ENCODE assay signal across 8 cellular contexts in the genomic region with DNA sequence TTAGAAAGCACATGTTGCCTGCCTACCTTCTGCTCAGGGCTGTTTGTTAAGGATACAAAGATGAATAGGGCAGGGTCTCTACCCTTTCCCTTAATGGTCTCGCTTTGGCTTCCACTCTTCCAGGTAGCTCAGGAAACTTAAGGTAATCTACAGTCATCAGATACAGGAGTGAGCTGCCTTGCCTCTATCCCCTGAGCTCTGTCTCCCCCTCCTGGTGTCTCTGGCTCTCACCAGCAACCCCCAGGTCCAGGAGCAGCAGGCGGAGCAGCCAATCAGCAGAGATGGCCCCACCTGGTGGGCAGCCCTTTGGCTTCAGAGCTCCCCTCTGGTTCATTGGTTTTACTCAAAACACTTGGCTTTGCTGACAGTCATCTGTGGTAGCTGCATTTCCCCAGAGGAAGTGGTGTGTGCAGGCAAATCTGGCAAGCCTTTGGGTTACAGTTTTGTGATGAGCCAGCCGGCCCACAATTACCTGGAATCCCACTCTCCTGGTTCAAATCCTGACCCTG. TPM values are rescaled to one million over a fixed set of nuclear protein-coding genes. Genes with fewer than 3 reads are reported as not detected.
DNase-seq lines count a peak whose midpoint lies in the region; ATAC-seq and TF ChIP-seq lines count a peak whose summit lies in the region.

No MANE protein-coding gene starts in this region.

- DNase-seq in ELF-1 (ENCODE audit: low read depth, low spot score) (peak; percentile 97), GM23338 (ENCODE audit: low spot score) (peak; percentile 97), Karpas-422 (peak; percentile 98), RPMI7951 (ENCODE audit: low read depth) (peak; percentile 74), activated T-helper 1 cell treated with Interleukin-2 at 50 U/mL for 16 hours (ENCODE audit: low read depth) (peak; percentile 62), fibroblast of the aortic adventitia (ENCODE audit: low read depth) (peak; percentile 70), non-pigmented ciliary epithelial cell (ENCODE audit: low read depth) (peak; percentile 48), superior temporal gyrus (ENCODE audit: extremely low spot score) (peak; percentile 79)

- no peaks in the 10 kb centered on the region for H3K9me3 ChIP-seq in Karpas-422 (ENCODE audit: low read length)

- H3K79me2 ChIP-seq in GM23338 (replicated peaks; ENCODE audit: insufficient read depth): no peaks in the 10 kb centered on the region
- no peaks in the 10 kb centered on the region for H3K79me2 ChIP-seq in Karpas-422 (ENCODE audit: low read length)

- H2AFZ ChIP-seq in GM23338 (no peak overlapping the region; the same call in 1 of the 2 replicates), Karpas-422 (ENCODE audit: low read length) (no peak overlapping the region)

- H3K9ac ChIP-seq in Karpas-422 (ENCODE audit: low read length): no peak overlapping the region

- no peak overlapping the region for H3K4me3 ChIP-seq in GM23338
- no peak overlapping the region for H3K4me3 ChIP-seq in Karpas-422 (ENCODE audit: low read length)
- no peak overlapping the region for H3K4me3 ChIP-seq in fibroblast of the aortic adventitia (ENCODE audit: low read depth, low read length)

- H3K27ac Mint-ChIP-seq in GM23338: no peak overlapping the region

- ATAC-seq in GM23338: peak; percentile 97

- H4K20me1 ChIP-seq in GM23338 (replicated peaks; ENCODE audit: insufficient read depth): no peaks in the 10 kb centered on the region
- H4K20me1 ChIP-seq in Karpas-422 (ENCODE audit: insufficient read depth, low read depth, low read length): no peaks in the 10 kb centered on the region

- peaks cover 5% of the 10 kb centered on the region for H3K27me3 Mint-ChIP-seq in GM23338 (ENCODE audit: insufficient read depth, low read depth, poor library complexity)

- no peaks in the 10 kb centered on the region for H3K9me3 Mint-ChIP-seq in GM23338

- H3K27ac ChIP-seq in GM23338 (ENCODE audit: low read depth): no peak overlapping the region
- no peak overlapping the region for H3K27ac ChIP-seq in Karpas-422 (ENCODE audit: low read length)

- TF ChIP-seq CTCF in GM23338 (conservative IDR thresholded peaks at IDR 0.05; ENCODE audit: low read depth in 2 of 2) (peak; percentile 97 to 100), fibroblast of the aortic adventitia (IDR thresholded peaks at IDR 0.05; ENCODE audit: insufficient read depth, low read length) (peak; percentile 89)

- H3K4me3 Mint-ChIP-seq in GM23338: no peak overlapping the region

- no peaks in the 10 kb centered on the region for H3K36me3 ChIP-seq in GM23338 (ENCODE audit: insufficient read depth)
- H3K36me3 ChIP-seq in Karpas-422 (ENCODE audit: insufficient read depth, low read length): no peaks in the 10 kb centered on the region

- H3K4me2 ChIP-seq in GM23338: no peak overlapping the region
- peak overlapping the region; percentile 48 for H3K4me2 ChIP-seq in Karpas-422 (ENCODE audit: low read depth, low read length, poor library complexity, severe bottlenecking)

- H3F3A ChIP-seq in GM23338 (replicated peaks; ENCODE audit: low read depth): no peaks in the 10 kb centered on the region

- H3K36me3 Mint-ChIP-seq in GM23338 (ENCODE audit: low read depth): no peaks in the 10 kb centered on the region

- H3K27me3 ChIP-seq in GM23338 (ENCODE audit: insufficient read depth): no peaks in the 10 kb centered on the region
- no peaks in the 10 kb centered on the region for H3K27me3 ChIP-seq in Karpas-422 (ENCODE audit: low read length)

- peaks cover 6% of the 10 kb centered on the region for H3K4me1 Mint-ChIP-seq in GM23338

- H3K4me1 ChIP-seq in GM23338 (ENCODE audit: insufficient read depth) (no peaks in the 10 kb centered on the region), Karpas-422 (ENCODE audit: low read length) (peaks cover 27% of the 10 kb centered on the region)

- H3K9me2 ChIP-seq in GM23338 (ENCODE audit: insufficient read depth) (no peaks in the 10 kb centered on the region), Karpas-422 (replicated peaks; ENCODE audit: insufficient read depth, low read length) (no peaks in the 10 kb centered on the region)

TF ChIP-seq in GM23338, 12 proteins besides CTCF, POLR2A, EP300 and RAD21 (continues in another document):
- TF ChIP-seq ZNF331 (CRISPR knock-in tag; IDR thresholded peaks at IDR 0.05; ENCODE audit: low read depth): no peak
- TF ChIP-seq POLR2AphosphoS5 (IDR thresholded peaks at IDR 0.05; ENCODE audit: low read depth): no peak
- TF ChIP-seq, protein P1, sequence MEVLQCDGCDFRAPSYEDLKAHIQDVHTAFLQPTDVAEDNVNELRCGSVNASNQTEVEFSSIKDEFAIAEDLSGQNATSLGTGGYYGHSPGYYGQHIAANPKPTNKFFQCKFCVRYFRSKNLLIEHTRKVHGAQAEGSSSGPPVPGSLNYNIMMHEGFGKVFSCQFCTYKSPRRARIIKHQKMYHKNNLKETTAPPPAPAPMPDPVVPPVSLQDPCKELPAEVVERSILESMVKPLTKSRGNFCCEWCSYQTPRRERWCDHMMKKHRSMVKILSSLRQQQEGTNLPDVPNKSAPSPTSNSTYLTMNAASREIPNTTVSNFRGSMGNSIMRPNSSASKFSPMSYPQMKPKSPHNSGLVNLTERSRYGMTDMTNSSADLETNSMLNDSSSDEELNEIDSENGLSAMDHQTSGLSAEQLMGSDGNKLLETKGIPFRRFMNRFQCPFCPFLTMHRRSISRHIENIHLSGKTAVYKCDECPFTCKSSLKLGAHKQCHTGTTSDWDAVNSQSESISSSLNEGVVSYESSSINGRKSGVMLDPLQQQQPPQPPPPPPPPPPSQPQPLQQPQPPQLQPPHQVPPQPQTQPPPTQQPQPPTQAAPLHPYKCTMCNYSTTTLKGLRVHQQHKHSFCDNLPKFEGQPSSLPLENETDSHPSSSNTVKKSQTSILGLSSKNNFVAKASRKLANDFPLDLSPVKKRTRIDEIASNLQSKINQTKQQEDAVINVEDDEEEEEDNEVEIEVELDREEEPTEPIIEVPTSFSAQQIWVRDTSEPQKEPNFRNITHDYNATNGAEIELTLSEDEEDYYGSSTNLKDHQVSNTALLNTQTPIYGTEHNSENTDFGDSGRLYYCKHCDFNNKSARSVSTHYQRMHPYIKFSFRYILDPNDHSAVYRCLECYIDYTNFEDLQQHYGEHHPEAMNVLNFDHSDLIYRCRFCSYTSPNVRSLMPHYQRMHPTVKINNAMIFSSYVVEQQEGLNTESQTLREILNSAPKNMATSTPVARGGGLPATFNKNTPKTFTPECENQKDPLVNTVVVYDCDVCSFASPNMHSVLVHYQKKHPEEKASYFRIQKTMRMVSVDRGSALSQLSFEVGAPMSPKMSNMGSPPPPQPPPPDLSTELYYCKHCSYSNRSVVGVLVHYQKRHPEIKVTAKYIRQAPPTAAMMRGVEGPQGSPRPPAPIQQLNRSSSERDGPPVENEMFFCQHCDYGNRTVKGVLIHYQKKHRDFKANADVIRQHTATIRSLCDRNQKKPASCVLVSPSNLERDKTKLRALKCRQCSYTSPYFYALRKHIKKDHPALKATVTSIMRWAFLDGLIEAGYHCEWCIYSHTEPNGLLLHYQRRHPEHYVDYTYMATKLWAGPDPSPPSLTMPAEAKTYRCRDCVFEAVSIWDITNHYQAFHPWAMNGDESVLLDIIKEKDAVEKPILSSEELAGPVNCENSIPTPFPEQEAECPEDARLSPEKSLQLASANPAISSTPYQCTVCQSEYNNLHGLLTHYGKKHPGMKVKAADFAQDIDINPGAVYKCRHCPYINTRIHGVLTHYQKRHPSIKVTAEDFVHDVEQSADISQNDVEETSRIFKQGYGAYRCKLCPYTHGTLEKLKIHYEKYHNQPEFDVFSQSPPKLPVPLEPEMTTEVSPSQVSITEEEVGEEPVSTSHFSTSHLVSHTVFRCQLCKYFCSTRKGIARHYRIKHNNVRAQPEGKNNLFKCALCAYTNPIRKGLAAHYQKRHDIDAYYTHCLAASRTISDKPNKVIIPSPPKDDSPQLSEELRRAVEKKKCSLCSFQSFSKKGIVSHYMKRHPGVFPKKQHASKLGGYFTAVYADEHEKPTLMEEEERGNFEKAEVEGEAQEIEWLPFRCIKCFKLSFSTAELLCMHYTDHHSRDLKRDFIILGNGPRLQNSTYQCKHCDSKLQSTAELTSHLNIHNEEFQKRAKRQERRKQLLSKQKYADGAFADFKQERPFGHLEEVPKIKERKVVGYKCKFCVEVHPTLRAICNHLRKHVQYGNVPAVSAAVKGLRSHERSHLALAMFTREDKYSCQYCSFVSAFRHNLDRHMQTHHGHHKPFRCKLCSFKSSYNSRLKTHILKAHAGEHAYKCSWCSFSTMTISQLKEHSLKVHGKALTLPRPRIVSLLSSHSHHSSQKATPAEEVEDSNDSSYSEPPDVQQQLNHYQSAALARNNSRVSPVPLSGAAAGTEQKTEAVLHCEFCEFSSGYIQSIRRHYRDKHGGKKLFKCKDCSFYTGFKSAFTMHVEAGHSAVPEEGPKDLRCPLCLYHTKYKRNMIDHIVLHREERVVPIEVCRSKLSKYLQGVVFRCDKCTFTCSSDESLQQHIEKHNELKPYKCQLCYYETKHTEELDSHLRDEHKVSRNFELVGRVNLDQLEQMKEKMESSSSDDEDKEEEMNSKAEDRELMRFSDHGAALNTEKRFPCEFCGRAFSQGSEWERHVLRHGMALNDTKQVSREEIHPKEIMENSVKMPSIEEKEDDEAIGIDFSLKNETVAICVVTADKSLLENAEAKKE (CRISPR knock-in tag; IDR thresholded peaks at IDR 0.05): no peak
- no peak for TF ChIP-seq EZH2 (IDR thresholded peaks at IDR 0.05; ENCODE audit: low read depth, unreplicated experiment)
- TF ChIP-seq, protein P2, sequence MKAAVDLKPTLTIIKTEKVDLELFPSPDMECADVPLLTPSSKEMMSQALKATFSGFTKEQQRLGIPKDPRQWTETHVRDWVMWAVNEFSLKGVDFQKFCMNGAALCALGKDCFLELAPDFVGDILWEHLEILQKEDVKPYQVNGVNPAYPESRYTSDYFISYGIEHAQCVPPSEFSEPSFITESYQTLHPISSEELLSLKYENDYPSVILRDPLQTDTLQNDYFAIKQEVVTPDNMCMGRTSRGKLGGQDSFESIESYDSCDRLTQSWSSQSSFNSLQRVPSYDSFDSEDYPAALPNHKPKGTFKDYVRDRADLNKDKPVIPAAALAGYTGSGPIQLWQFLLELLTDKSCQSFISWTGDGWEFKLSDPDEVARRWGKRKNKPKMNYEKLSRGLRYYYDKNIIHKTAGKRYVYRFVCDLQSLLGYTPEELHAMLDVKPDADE (IDR thresholded peaks at IDR 0.05): no peak

RNA-seq across cellular contexts. Expression of gene CX3CR1, which starts 8.5 kb away (rescaled TPM):
- 0.24 TPM in 1 of 2 replicates, not detected in the other for total RNA-seq in GM23338 (2014; rRNA removed; shearing (Covaris generic))
- polyA plus RNA-seq in GM23338 (2016; fragmentation: Nextera tagmentation; extraction: Ambion mirVana): 0.42 TPM in 1 of 2 replicates, not detected in the other
- 0.48 TPM in 1 of 2 replicates, not detected in the other for total RNA-seq in Karpas-422 (2014; rRNA removed; shearing (Covaris generic); ENCODE audit: low replicate concordance)
- under 0.01 TPM in 1 of 2 replicates, not detected in the other for total RNA-seq in RPMI7951 (2014; rRNA removed; shearing (Covaris generic))
- total RNA-seq in fibroblast of the aortic adventitia (ENCODE audit: low replicate concordance): not detected in 2 replicates

RNA-seq across cellular contexts. Expression of gene CCR8, which starts 41.2 kb away (rescaled TPM):
- not detected in 2 replicates for total RNA-seq in GM23338 (2014; rRNA removed; shearing (Covaris generic))
- 0.23 and 0.55 TPM in 2 replicates for polyA plus RNA-seq in GM23338 (2016; fragmentation: Nextera tagmentation; extraction: Ambion mirVana)
- total RNA-seq in Karpas-422 (2014; rRNA removed; shearing (Covaris generic); ENCODE audit: low replicate concordance): not detected in 2 replicates
- total RNA-seq in RPMI7951 (2014; rRNA removed; shearing (Covaris generic)): not detected in 2 replicates
- not detected in 2 replicates for total RNA-seq in fibroblast of the aortic adventitia (ENCODE audit: low replicate concordance)

Comparison
In these comparisons a context has a peak if more than half of its experiments do, and no peak if none do; other contexts are left out.
1. DNase-seq: peak in every context shown above with its lines; median percentile 98 in Karpas-422; 97 in ELF-1; 97 in GM23338; 79 in superior temporal gyrus; 74 in RPMI7951; 70 in fibroblast of the aortic adventitia; 62 in activated T-helper 1 cell treated with Interleukin-2 at 50 U/mL for 16 hours; 48 in non-pigmented ciliary epithelial cell.